ENCODE assay signal across 1 cellular context in genomic region chr19:21751379-21751778, GRCh38.
TF ChIP-seq lines count a peak whose summit lies in the region.

No MANE protein-coding gene starts in this region.

TF ChIP-seq in IMR-90, 13 proteins besides CTCF, POLR2A, EP300 and RAD21 (continued from another document):
- TF ChIP-seq SMC3 (IDR thresholded peaks at IDR 0.05; ENCODE audit: low read depth, low read length) (no peak), CHD1 (IDR thresholded peaks at IDR 0.05; ENCODE audit: low read depth, low read length) (no peak), FOS (IDR thresholded peaks at IDR 0.05; ENCODE audit: low read depth, low read length) (no peak), NFE2L2 (IDR thresholded peaks at IDR 0.05; ENCODE audit: low read depth, low read length) (no peak), ELK1 (IDR thresholded peaks at IDR 0.05; ENCODE audit: borderline replicate concordance, low read depth, low read length) (no peak), USF2 (IDR thresholded peaks at IDR 0.05; ENCODE audit: low read depth, low read length) (no peak)
